Comparison of ENCODE assay signal across 8 cellular contexts in genomic region chr1:11272544-11272841, GRCh38. TPM values are rescaled to one million over a fixed set of nuclear protein-coding genes. Genes with fewer than 3 reads are reported as not detected.
DNase-seq lines count a peak whose midpoint lies in the region; ATAC-seq and TF ChIP-seq lines count a peak whose summit lies in the region.

No MANE protein-coding gene starts in this region.

- H3K27ac ChIP-seq in ACC112 (ENCODE audit: low read depth, low read length): no peak overlapping the region
- no peak overlapping the region for H3K27ac ChIP-seq in brain microvascular endothelial cell
- peak overlapping the region; percentile 43 for H3K27ac ChIP-seq in naive thymus-derived CD4-positive, alpha-beta T cell (ENCODE audit: low read depth, low read length)

- H3K36me3 ChIP-seq in ACC112 (ENCODE audit: insufficient read depth, low read length) (no peaks in the 10 kb centered on the region; the same call in 1 of the 2 replicates), brain microvascular endothelial cell (replicated peaks) (no peaks in the 10 kb centered on the region)
- peaks cover 0 to 8% (median 0%) of the 10 kb centered on the region in 3 experiments for H3K36me3 ChIP-seq in naive thymus-derived CD4-positive, alpha-beta T cell (ENCODE audit: control insufficient read depth in 2 of 3, insufficient read depth in 3 of 3, low read length in 3 of 3)

- H3K4me3 Mint-ChIP-seq in naive thymus-derived CD4-positive, alpha-beta T cell: peak overlapping the region; percentile 62 to 97 (median 72)

- intact Hi-C loops in naive thymus-derived CD4-positive, alpha-beta T cell (cut with micrococcal nuclease): loop anchor here in 1 of 2 donors (2.0 kb wide), 2 partner anchors 18 to 534 kb away; partner anchors contain the start of gene CLCN6

- ATAC-seq in HG03571 (IDR thresholded peaks at IDR 0.05; ENCODE audit: unreplicated experiment) (peak; percentile 1), HG03097 (IDR thresholded peaks at IDR 0.05; ENCODE audit: low FRiP score, unreplicated experiment) (no peak)
- no peak for ATAC-seq in naive thymus-derived CD4-positive, alpha-beta T cell

- peaks cover 16% of the 10 kb centered on the region for H3K79me2 ChIP-seq in ACC112 (ENCODE audit: control insufficient read depth, insufficient read depth, low read length, unreplicated experiment)

- POLR2A ChIA-PET in naive thymus-derived CD4-positive, alpha-beta T cell (lab: Charles Lee): interaction anchor here (0.7 to 2.9 kb wide), 7 partner anchors 9 to 447 kb away, joined by 3 to 28 read pairs (median 4); partner anchors contain the start of gene MTOR

- H3K4me3 ChIP-seq in ACC112 (ENCODE audit: low read depth, low read length) (peak overlapping the region; percentile 63), brain microvascular endothelial cell (ENCODE audit: low read depth, low read length) (peak overlapping the region; percentile 37)
- H3K4me3 ChIP-seq in naive thymus-derived CD4-positive, alpha-beta T cell (ENCODE audit: low read length): peak overlapping the region; percentile 53

- CTCF ChIA-PET in naive thymus-derived CD4-positive, alpha-beta T cell (lab: Charles Lee): interaction anchor here (0.6 kb wide), 1 partner anchor 12 kb away, joined by 5 read pairs; no protein-coding TSS in a partner anchor

- TF ChIP-seq CTCF in brain microvascular endothelial cell (IDR thresholded peaks at IDR 0.05; ENCODE audit: low read depth, low read length, missing control alignments): no peak

- H3K4me1 ChIP-seq in ACC112 (ENCODE audit: control insufficient read depth, insufficient read depth, low read length, unreplicated experiment): peaks cover 10% of the 10 kb centered on the region
- peaks cover 21 to 25% of the 10 kb centered on the region in 2 donors for H3K4me1 ChIP-seq in naive thymus-derived CD4-positive, alpha-beta T cell (ENCODE audit: control insufficient read depth in 2 of 2, insufficient read depth in 2 of 2, low read length in 2 of 2)

- in situ Hi-C loops in brain microvascular endothelial cell (cut with HindIII; ENCODE audit: low pct_ligation_motif_present, low sequenced_read_pairs): no loop called here

- H2AFZ ChIP-seq in ACC112 (ENCODE audit: low read length, unreplicated experiment): peak overlapping the region; percentile 65

- DNase-seq in brain microvascular endothelial cell (peak; percentile 51), NCI-H1417 treated with DMSO at 0.1 percent for 48 hours (lab: John Stamatoyannopoulos, UW) (no peak), HuH-7 (ENCODE audit: low spot score) (no peak), NCI-H345 treated with DMSO at 0.1 percent for 48 hours (lab: John Stamatoyannopoulos, UW; ENCODE audit: unreplicated experiment) (no peak)
- DNase-seq in naive thymus-derived CD4-positive, alpha-beta T cell: no peak

- H3K9me3 Mint-ChIP-seq in naive thymus-derived CD4-positive, alpha-beta T cell: no peaks in the 10 kb centered on the region

- H3K36me3 Mint-ChIP-seq in naive thymus-derived CD4-positive, alpha-beta T cell: peaks cover 10 to 18% (median 12%) of the 10 kb centered on the region in 5 donors

- H3K27ac Mint-ChIP-seq in naive thymus-derived CD4-positive, alpha-beta T cell: peak overlapping the region in 7 of 9 donors; percentile 14 to 73 (median 38)

- H3K9me3 ChIP-seq in naive thymus-derived CD4-positive, alpha-beta T cell (ENCODE audit: control insufficient read depth in 2 of 3, low read length in 3 of 3): no peaks in the 10 kb centered on the region

- peaks cover 0 to 7% (median 0%) of the 10 kb centered on the region in 5 donors for H3K27me3 Mint-ChIP-seq in naive thymus-derived CD4-positive, alpha-beta T cell

- no peaks in the 10 kb centered on the region for H3K27me3 ChIP-seq in ACC112 (ENCODE audit: insufficient read depth, low read length)
- H3K27me3 ChIP-seq in brain microvascular endothelial cell (replicated peaks): no peaks in the 10 kb centered on the region
- no peaks in the 10 kb centered on the region for H3K27me3 ChIP-seq in naive thymus-derived CD4-positive, alpha-beta T cell (ENCODE audit: control insufficient read depth in 2 of 2, insufficient read depth in 2 of 2, low read length in 2 of 2)

- peaks cover 18 to 36% (median 27%) of the 10 kb centered on the region in 7 donors for H3K4me1 Mint-ChIP-seq in naive thymus-derived CD4-positive, alpha-beta T cell

RNA-seq across cellular contexts. Expression of gene UBIAD1, which starts 0.5 kb away (rescaled TPM):
- 10 to 100 TPM; 21.7 to 41.7 (median 32.9) TPM for total RNA-seq in naive thymus-derived CD4-positive, alpha-beta T cell
- 10 to 100 TPM; 53.3 to 60.9 TPM for polyA plus RNA-seq in naive thymus-derived CD4-positive, alpha-beta T cell

RNA-seq across cellular contexts. Expression of gene MTOR, which starts 10.1 kb away (rescaled TPM):
- total RNA-seq in naive thymus-derived CD4-positive, alpha-beta T cell: 10 to 100 TPM; 38.8 to 47.9 (median 46.2) TPM
- 1 to 10 TPM; 4.8 to 9.7 TPM for polyA plus RNA-seq in naive thymus-derived CD4-positive, alpha-beta T cell
